9 cellular contexts compared by ENCODE assay signal in genomic region chr6:33983109-33983475, GRCh38.
DNase-seq lines count a peak whose midpoint lies in the region; ATAC-seq and TF ChIP-seq lines count a peak whose summit lies in the region.
"Had no signal": no experiment of that assay in that cellular context is flagged by ENCODE, and none has a peak within 500 bp of the region (broad histone marks: within the 10 kb centered on the region; RNA-seq: fewer than 3 reads in every experiment).

No MANE protein-coding gene starts in this region.

- no peak overlapping the region for H3K4me3 ChIP-seq in lung

- no peaks in the 10 kb centered on the region for H3K9me3 ChIP-seq in lung (ENCODE audit: control insufficient read depth in 2 of 2, insufficient read depth in 1 of 2, low read length in 1 of 2)

- no peaks in the 10 kb centered on the region for H3K27me3 ChIP-seq in lung (ENCODE audit: control insufficient read depth, insufficient read depth)

- ATAC-seq in lung (ENCODE audit: insufficient read depth, low FRiP score) (peak; percentile 69), omental fat pad (ENCODE audit: low FRiP score) (no peak), GM21515 (IDR thresholded peaks at IDR 0.05; ENCODE audit: unreplicated experiment) (no peak)

- TF ChIP-seq CTCF in lung (IDR thresholded peaks at IDR 0.05; ENCODE audit: control extremely low read depth, extremely low read depth) = no peak
- no peak for TF ChIP-seq CTCF in omental fat pad (IDR thresholded peaks at IDR 0.05)

- H3K4me1 ChIP-seq in lung (ENCODE audit: control insufficient read depth in 2 of 2, insufficient read depth in 2 of 2, low read length in 2 of 2) = no peaks in the 10 kb centered on the region

- 14 to 16% methylated on average over 10 of the region's 10 CpGs for WGBS in lung, 2 donors

- no peaks in the 10 kb centered on the region for H3K36me3 ChIP-seq in lung (ENCODE audit: control insufficient read depth in 2 of 2, insufficient read depth in 2 of 2, low read length in 2 of 2)

- no peak overlapping the region for H3K27ac ChIP-seq in lung (ENCODE audit: low read depth in 1 of 2, low read length in 1 of 2)

- peak; percentile 55 for DNase-seq in AG20443 (ENCODE audit: low spot score)
- DNase-seq in HuH-7 (ENCODE audit: low spot score) = peak; percentile 32
- DNase-seq in amniotic epithelial cell (ENCODE audit: low read depth) = peak; percentile 22
- DNase-seq in lung (ENCODE audit: low spot score) = peak; percentile 62
- no peak for DNase-seq in omental fat pad (ENCODE audit: low spot score)
- DNase-seq in amniotic stem cell (lab: John Stamatoyannopoulos, UW) = no peak
- no peak for DNase-seq in NCI-H2107 (lab: John Stamatoyannopoulos, UW)
- DNase-seq: activated CD8-positive, alpha-beta memory T cell treated with anti-CD3 and anti-CD28 coated beads, Interleukin-2, amount 50 U/mL, for 48 hours had no signal

Comparison
In these comparisons a context has a peak if more than half of its experiments do, and no peak if none do; other contexts are left out.
1. DNase-seq: peak in AG20443 (single experiment), HuH-7 (single experiment), amniotic epithelial cell (single experiment) and lung (single experiment); none in omental fat pad (single experiment), amniotic stem cell (single experiment) and NCI-H2107 (single experiment).